9 cellular contexts compared by ENCODE assay signal in genomic region chr9:123642291-123643278, GRCh38.
DNase-seq lines count a peak whose midpoint lies in the region; ATAC-seq and TF ChIP-seq lines count a peak whose summit lies in the region.
"Had no signal": no experiment of that assay in that cellular context is flagged by ENCODE, and none has a peak within 500 bp of the region (broad histone marks: within the 10 kb centered on the region; RNA-seq: fewer than 3 reads in every experiment).

No MANE protein-coding gene starts in this region.

- no TSS peak for BruUV-seq in A673 (replicated peaks; lab: Mats Ljungman, UMichigan)

- H3K36me3 Mint-ChIP-seq in activated T-helper 17 cell treated with anti-CD3 and anti-CD28 coated beads, Interleukin-2, amount 50 U/mL, for 72 hours (ENCODE audit: low read depth), result no peaks in the 10 kb centered on the region
- H3K36me3 Mint-ChIP-seq in stimulated activated memory B cell treated with anti-CD40 and anti-IgM and Interleukin-4, amounts not matched to agents 10 μg/mL and 1 μg/mL and 100 μg/mL, for 72 hours, result peaks cover 27% of the 10 kb centered on the region

- intact Hi-C loops in A673 (cut with micrococcal nuclease; ENCODE audit: unreplicated experiment), result no loop called here
- intact Hi-C loops in adrenal gland (cut with DNase I), result no loop called here
- intact Hi-C loops in left colon (cut with DNase I, micrococcal nuclease), result no loop called here

- no peaks in the 10 kb centered on the region for H3K27me3 Mint-ChIP-seq in activated T-helper 17 cell treated with anti-CD3 and anti-CD28 coated beads, Interleukin-2, amount 50 U/mL, for 72 hours
- H3K27me3 Mint-ChIP-seq in stimulated activated memory B cell treated with anti-CD40 and anti-IgM and Interleukin-4, amounts not matched to agents 10 μg/mL and 1 μg/mL and 100 μg/mL, for 72 hours, result no peaks in the 10 kb centered on the region

- H3K36me3 ChIP-seq in A673 (ENCODE audit: insufficient read depth, low read length, poor library complexity, severe bottlenecking), result no peaks in the 10 kb centered on the region
- no peaks in the 10 kb centered on the region for H3K36me3 ChIP-seq in adrenal gland (replicated peaks in 1 of 2)

- H3K4me3 Mint-ChIP-seq in activated T-helper 17 cell treated with anti-CD3 and anti-CD28 coated beads, Interleukin-2, amount 50 U/mL, for 72 hours, result no peak overlapping the region
- H3K4me3 Mint-ChIP-seq in stimulated activated memory B cell treated with anti-CD40 and anti-IgM and Interleukin-4, amounts not matched to agents 10 μg/mL and 1 μg/mL and 100 μg/mL, for 72 hours, result no peak overlapping the region

- H3K9me3 Mint-ChIP-seq in activated T-helper 17 cell treated with anti-CD3 and anti-CD28 coated beads, Interleukin-2, amount 50 U/mL, for 72 hours, result no peaks in the 10 kb centered on the region
- no peaks in the 10 kb centered on the region for H3K9me3 Mint-ChIP-seq in stimulated activated memory B cell treated with anti-CD40 and anti-IgM and Interleukin-4, amounts not matched to agents 10 μg/mL and 1 μg/mL and 100 μg/mL, for 72 hours

- TF ChIP-seq CTCF in A673 (conservative IDR thresholded peaks at IDR 0.05; ENCODE audit: low read depth, low read length) (no peak), adrenal gland (IDR thresholded peaks at IDR 0.05) (no peak)

- H3K27me3 ChIP-seq in A673 (replicated peaks; ENCODE audit: insufficient read depth, low read depth, low read length, poor library complexity) (no peaks in the 10 kb centered on the region), adrenal gland (no peaks in the 10 kb centered on the region)

- H3K27ac Mint-ChIP-seq in activated T-helper 17 cell treated with anti-CD3 and anti-CD28 coated beads, Interleukin-2, amount 50 U/mL, for 72 hours, result no peak overlapping the region
- no peak overlapping the region for H3K27ac Mint-ChIP-seq in stimulated activated memory B cell treated with anti-CD40 and anti-IgM and Interleukin-4, amounts not matched to agents 10 μg/mL and 1 μg/mL and 100 μg/mL, for 72 hours

- POLR2A ChIA-PET in A673 (lab: Charles Lee; ENCODE audit: low non-redundant PET), result no interaction called here

- H3K4me1 ChIP-seq in A673 (ENCODE audit: insufficient read depth, low read length, poor library complexity, severe bottlenecking) (peaks cover 8% of the 10 kb centered on the region), adrenal gland (replicated peaks in 1 of 2) (peaks cover 3 to 16% of the 10 kb centered on the region in 2 donors)

- ATAC-seq in left colon, result peak; percentile 66
- no peak for ATAC-seq in activated T-helper 17 cell treated with anti-CD3 and anti-CD28 coated beads, Interleukin-2, amount 50 U/mL, for 72 hours (replicated peaks)
- no peak for ATAC-seq in stimulated activated memory B cell treated with anti-CD40 and anti-IgM and Interleukin-4, amounts not matched to agents 10 μg/mL and 1 μg/mL and 100 μg/mL, for 72 hours
- no peak for ATAC-seq in GM21717 (IDR thresholded peaks at IDR 0.05; ENCODE audit: unreplicated experiment)

- DNase-seq in A673 (ENCODE audit: low spot score) (peak; percentile 63), NCI-H187 treated with DMSO at 0.1 percent for 48 hours (lab: John Stamatoyannopoulos, UW) (peak; percentile 72), adrenal gland (peak; percentile 60 to 92 (median 66)), left colon (peak; percentile 60 to 69), UCSD-AML1 (lab: John Stamatoyannopoulos, UW; ENCODE audit: unreplicated experiment) (no peak)
- DNase-seq: activated gamma-delta T cell had no signal

- no peak overlapping the region for H3K4me3 ChIP-seq in A673 (ENCODE audit: low read depth, low read length, poor library complexity, severe bottlenecking)
- no peak overlapping the region for H3K4me3 ChIP-seq in adrenal gland

- WGBS in adrenal gland, 4 donors, result 43 to 52% (median 48%) methylated on average over 12 of the region's 12 CpGs

- H3K4me1 Mint-ChIP-seq in activated T-helper 17 cell treated with anti-CD3 and anti-CD28 coated beads, Interleukin-2, amount 50 U/mL, for 72 hours, result peaks cover 12% of the 10 kb centered on the region
- peaks cover 7% of the 10 kb centered on the region for H3K4me1 Mint-ChIP-seq in stimulated activated memory B cell treated with anti-CD40 and anti-IgM and Interleukin-4, amounts not matched to agents 10 μg/mL and 1 μg/mL and 100 μg/mL, for 72 hours

- CTCF ChIA-PET in A673 (lab: Charles Lee), result interaction anchor here (0.5 kb wide), 1 partner anchor 82 kb away, joined by 8 read pairs; no protein-coding TSS in a partner anchor

- H3K9me3 ChIP-seq in A673 (ENCODE audit: low read depth, low read length, poor library complexity, severe bottlenecking), result no peaks in the 10 kb centered on the region
- H3K9me3 ChIP-seq in adrenal gland (replicated peaks in 1 of 3), result no peaks in the 10 kb centered on the region

- H3K27ac ChIP-seq in A673 (ENCODE audit: low read depth, low read length, poor library complexity, severe bottlenecking), result no peak overlapping the region
- peak overlapping the region in 1 of 5 donors; percentile 22 for H3K27ac ChIP-seq in adrenal gland

- TF ChIP-seq POLR2A in adrenal gland (IDR thresholded peaks at IDR 0.05), result no peak
